Comparison of ENCODE assay signal across 10 cellular contexts in the genomic region with DNA sequence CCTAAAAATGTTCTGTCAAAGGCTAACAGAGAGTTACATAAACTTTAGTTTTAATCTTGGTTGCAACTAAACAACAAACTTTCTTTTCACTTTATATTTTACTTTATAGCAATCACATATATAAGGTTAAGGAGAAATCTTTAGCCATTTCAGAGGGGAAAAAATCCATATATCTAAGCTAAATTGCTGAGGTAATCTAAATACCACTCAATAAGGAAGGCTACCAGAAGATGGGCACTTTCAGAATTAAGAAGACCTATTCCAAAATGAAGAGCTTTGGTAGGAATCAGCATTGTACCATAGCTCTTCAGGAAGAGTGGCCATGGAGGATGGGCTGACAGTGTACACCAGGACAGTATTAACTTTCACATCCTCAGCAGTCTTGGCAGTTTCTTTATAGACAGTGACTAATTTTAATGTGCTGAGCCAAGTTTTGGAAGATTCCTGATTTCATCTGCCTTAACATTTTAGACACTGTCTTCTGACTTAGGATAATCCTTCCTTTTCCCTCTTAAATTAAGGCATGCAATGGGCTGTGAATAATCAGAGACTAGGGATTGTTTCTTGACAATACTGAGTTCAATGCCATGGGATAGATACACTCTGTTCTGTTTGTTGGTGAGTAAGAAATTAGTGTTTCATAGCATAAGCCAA. TPM values are rescaled to one million over a fixed set of nuclear protein-coding genes. Genes with fewer than 3 reads are reported as not detected.
DNase-seq lines count a peak whose midpoint lies in the region; ATAC-seq and TF ChIP-seq lines count a peak whose summit lies in the region.
"Had no signal": no experiment of that assay in that cellular context is flagged by ENCODE, and none has a peak within 500 bp of the region (broad histone marks: within the 10 kb centered on the region; RNA-seq: fewer than 3 reads in every experiment).

No MANE protein-coding gene starts in this region.

- peaks cover 28% of the 10 kb centered on the region for H3K4me1 ChIP-seq in lower lobe of right lung
- H3K4me1 ChIP-seq in Peyer's patch: no peaks in the 10 kb centered on the region
- H3K4me1 ChIP-seq: prostate gland had no signal

- peaks cover 32% of the 10 kb centered on the region for H3K27me3 Mint-ChIP-seq in type B pancreatic cell
- no peaks in the 10 kb centered on the region for H3K27me3 Mint-ChIP-seq in immature natural killer cell (ENCODE audit: low read depth in 3 of 3)

- intact Hi-C loops in dorsolateral prefrontal cortex (cut with DNase I) (no loop called here), lower lobe of right lung (cut with DNase I) (no loop called here)

- no peaks in the 10 kb centered on the region for H3K9me3 ChIP-seq in lower lobe of right lung
- H3K9me3 ChIP-seq in Peyer's patch: no peaks in the 10 kb centered on the region
- H3K9me3 ChIP-seq: prostate gland had no signal

- H3K27ac Mint-ChIP-seq in type B pancreatic cell (no peak overlapping the region), immature natural killer cell (no peak overlapping the region)

- H3K36me3 Mint-ChIP-seq in type B pancreatic cell: peaks cover 35% of the 10 kb centered on the region
- H3K36me3 Mint-ChIP-seq in immature natural killer cell: peaks cover 5 to 17% (median 14%) of the 10 kb centered on the region in 3 donors

- H3K36me3 ChIP-seq in lower lobe of right lung: no peaks in the 10 kb centered on the region
- H3K36me3 ChIP-seq in Peyer's patch: no peaks in the 10 kb centered on the region
- H3K36me3 ChIP-seq: prostate gland had no signal

- H3K4me3 Mint-ChIP-seq in type B pancreatic cell: peak overlapping the region; percentile 72
- H3K4me3 Mint-ChIP-seq in immature natural killer cell: no peak overlapping the region

- ATAC-seq in lower lobe of right lung: no peak

- TF ChIP-seq CTCF in dorsolateral prefrontal cortex (IDR thresholded peaks at IDR 0.05 in 54 of 56, conservative IDR thresholded peaks at IDR 0.05 in 2 of 56; ENCODE audit: low read depth in 1 of 56, partially characterized antibody in 56 of 56) (no peak), lower lobe of right lung (IDR thresholded peaks at IDR 0.05) (no peak), type B pancreatic cell (conservative IDR thresholded peaks at IDR 0.05) (no peak), Peyer's patch (IDR thresholded peaks at IDR 0.05) (no peak)

- H3K27ac ChIP-seq in dorsolateral prefrontal cortex (peak overlapping the region in 54 of 59 donors; percentile 0 to 83 (median 47)), lower lobe of right lung (peak overlapping the region; percentile 12), Peyer's patch (peak overlapping the region in 2 of 4 donors; percentile 18 to 42)
- H3K27ac ChIP-seq: prostate gland had no signal

- H3K27me3 ChIP-seq in dorsolateral prefrontal cortex (peaks cover 0 to 16% (median 0%) of the 10 kb centered on the region in 45 donors), lower lobe of right lung (ENCODE audit: low read depth) (no peaks in the 10 kb centered on the region), Peyer's patch (no peaks in the 10 kb centered on the region)

- H3K4me3 ChIP-seq in dorsolateral prefrontal cortex: peak overlapping the region in 53 of 59 donors; percentile 0 to 53 (median 25)
- peak overlapping the region; percentile 34 for H3K4me3 ChIP-seq in lower lobe of right lung
- H3K4me3 ChIP-seq in Peyer's patch: peak overlapping the region in 1 of 4 donors; percentile 10
- H3K4me3 ChIP-seq: prostate gland had no signal

- peak; percentile 10 for DNase-seq in NCI-H226
- no peak for DNase-seq in dorsolateral prefrontal cortex
- no peak for DNase-seq in lower lobe of right lung
- DNase-seq in type B pancreatic cell (ENCODE audit: extremely low spot score, unreplicated experiment): no peak
- no peak for DNase-seq in activated naive CD4-positive, alpha-beta T cell treated with Interleukin-2 at 50 U/mL for 16 hours
- DNase-seq in islet precursor cell: no peak
- DNase-seq in immature natural killer cell: no peak
- no peak for DNase-seq in Peyer's patch
- DNase-seq: T-helper 2 cell had no signal

- H3K9me3 Mint-ChIP-seq in type B pancreatic cell: peaks cover 8% of the 10 kb centered on the region
- no peaks in the 10 kb centered on the region for H3K9me3 Mint-ChIP-seq in immature natural killer cell

- H3K4me1 Mint-ChIP-seq in type B pancreatic cell (ENCODE audit: unreplicated experiment) (peaks cover 31% of the 10 kb centered on the region), immature natural killer cell (peaks cover 47 to 76% of the 10 kb centered on the region in 2 donors)

- TF ChIP-seq POLR2A in Peyer's patch (IDR thresholded peaks at IDR 0.05): no peak

RNA-seq across cellular contexts. Expression of gene FAT4, which starts 7.1 kb away (rescaled TPM):
- total RNA-seq in dorsolateral prefrontal cortex (10 to 100 TPM in 28 of 120 experiments, 1 to 10 TPM in 92; 3.9 to 15.1 (median 7.6) TPM), lower lobe of right lung (15.2 TPM), type B pancreatic cell (ENCODE audit: low replicate concordance) (3.3 and 21.3 TPM in 2 replicates), Peyer's patch (10 to 100 TPM in 1 of 4 donors, 1 to 10 TPM in 3; 1.4 to 11.6 (median 5.7) TPM)
- polyA plus RNA-seq in immature natural killer cell: 1 to 10 TPM in 1 of 3 donors, under 1 TPM in 2; 0.32 to 1.4 (median 0.47) TPM
